Comparison of ENCODE assay signal across 1 cellular context in the genomic region with DNA sequence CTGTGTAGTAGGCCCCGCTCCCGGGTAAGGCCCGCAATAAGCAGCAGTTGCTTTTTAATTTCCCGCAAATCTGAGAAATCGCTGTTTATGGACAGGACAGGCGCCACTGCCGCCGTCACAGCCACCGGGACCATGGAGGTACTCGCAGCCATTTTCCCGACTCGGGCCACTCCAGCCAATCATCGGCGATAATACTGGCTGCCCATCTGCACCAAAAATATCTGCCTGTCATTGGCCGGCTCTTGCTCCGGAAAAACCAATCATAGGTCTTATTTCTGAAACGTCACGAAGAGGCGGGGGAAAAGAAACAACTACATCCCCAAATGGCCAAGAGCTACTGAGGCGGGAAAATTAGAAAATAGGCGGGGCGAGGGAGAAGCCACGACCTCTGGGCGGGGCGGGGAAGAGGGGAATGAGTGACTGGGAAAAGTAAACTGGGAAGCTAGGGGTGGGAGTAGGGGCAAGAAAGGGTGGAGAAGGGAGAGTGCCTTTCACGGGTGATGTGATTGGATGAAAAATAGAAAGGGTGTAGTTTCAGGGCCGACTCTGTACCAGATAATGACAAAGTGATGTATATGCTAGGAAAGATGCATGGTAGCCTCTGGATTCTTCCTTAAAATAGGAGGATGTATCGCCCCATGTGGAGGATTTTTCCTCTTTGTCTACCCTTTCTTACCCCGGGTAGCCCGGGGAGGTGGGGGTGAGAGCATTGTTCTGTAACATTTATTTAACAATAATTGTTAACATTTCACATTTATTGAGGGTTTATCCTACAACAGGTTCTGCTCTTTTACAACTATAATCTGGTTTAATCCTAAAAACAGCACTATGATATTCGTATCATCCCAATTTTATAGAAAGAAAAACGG.
A peak's percentile ranks its signal among the peaks of the same experiment; 100 is the strongest.
TF ChIP-seq lines count a peak whose summit lies in the region.

A gene with protein sequence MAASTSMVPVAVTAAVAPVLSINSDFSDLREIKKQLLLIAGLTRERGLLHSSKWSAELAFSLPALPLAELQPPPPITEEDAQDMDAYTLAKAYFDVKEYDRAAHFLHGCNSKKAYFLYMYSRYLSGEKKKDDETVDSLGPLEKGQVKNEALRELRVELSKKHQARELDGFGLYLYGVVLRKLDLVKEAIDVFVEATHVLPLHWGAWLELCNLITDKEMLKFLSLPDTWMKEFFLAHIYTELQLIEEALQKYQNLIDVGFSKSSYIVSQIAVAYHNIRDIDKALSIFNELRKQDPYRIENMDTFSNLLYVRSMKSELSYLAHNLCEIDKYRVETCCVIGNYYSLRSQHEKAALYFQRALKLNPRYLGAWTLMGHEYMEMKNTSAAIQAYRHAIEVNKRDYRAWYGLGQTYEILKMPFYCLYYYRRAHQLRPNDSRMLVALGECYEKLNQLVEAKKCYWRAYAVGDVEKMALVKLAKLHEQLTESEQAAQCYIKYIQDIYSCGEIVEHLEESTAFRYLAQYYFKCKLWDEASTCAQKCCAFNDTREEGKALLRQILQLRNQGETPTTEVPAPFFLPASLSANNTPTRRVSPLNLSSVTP (minus strand): TSS at position 163 of the 869 bp plus-strand sequence. CDS start 11 bp downstream, at position 152.

TF ChIP-seq in HepG2, 621 proteins besides CTCF, POLR2A, EP300 and RAD21 (continued from another document and continues in another):
- TF ChIP-seq GTF2F1 (IDR thresholded peaks at IDR 0.05; ENCODE audit: low read length) (no peak), JUNB (CRISPR knock-in tag; IDR thresholded peaks at IDR 0.05; ENCODE audit: borderline replicate concordance) (no peak), TBX3 (IDR thresholded peaks at IDR 0.05; ENCODE audit: borderline replicate concordance) (no peak), ZFY (CRISPR knock-in tag; IDR thresholded peaks at IDR 0.05) (peak; percentile 81), SMAD1 (CRISPR knock-in tag; IDR thresholded peaks at IDR 0.05; ENCODE audit: borderline replicate concordance, low read depth) (no peak), SOX6 (IDR thresholded peaks at IDR 0.05) (no peak), SOX6 (CRISPR knock-in tag; IDR thresholded peaks at IDR 0.05) (no peak; the same call in 1 of the 2 replicates), ZNF577 (CRISPR knock-in tag; IDR thresholded peaks at IDR 0.05; ENCODE audit: borderline replicate concordance, low read depth) (no peak), SNAI1 (CRISPR knock-in tag; IDR thresholded peaks at IDR 0.05; ENCODE audit: borderline replicate concordance) (no peak), RFX5 (IDR thresholded peaks at IDR 0.05; ENCODE audit: low read depth, low read length) (peak; percentile 71; the same call in 1 of the 2 replicates), ZNF777 (CRISPR knock-in tag; IDR thresholded peaks at IDR 0.05) (peak; percentile 18; the same call in 1 of the 2 replicates), IKZF4 (CRISPR knock-in tag; IDR thresholded peaks at IDR 0.05; ENCODE audit: borderline replicate concordance, low read depth, not compliant biosample characterization) (no peak), HCFC1 (IDR thresholded peaks at IDR 0.05; ENCODE audit: low read depth, low read length) (no peak; the same call in 1 of the 2 replicates), KLF16 (CRISPR knock-in tag; IDR thresholded peaks at IDR 0.05) (no peak), ZNF543 (CRISPR knock-in tag; IDR thresholded peaks at IDR 0.05) (no peak), ZNF232 (CRISPR knock-in tag; IDR thresholded peaks at IDR 0.05; ENCODE audit: borderline replicate concordance) (0 out of 2 replicates have a peak, but pooled peaks have one; percentile 35), PRPF4 (IDR thresholded peaks at IDR 0.05; ENCODE audit: low read depth, low read length, poor library complexity, severe bottlenecking) (no peak), NBN (conservative IDR thresholded peaks at IDR 0.05) (no peak), ZNF841 (CRISPR knock-in tag; IDR thresholded peaks at IDR 0.05; ENCODE audit: borderline replicate concordance) (no peak), HOXA3 (CRISPR knock-in tag; IDR thresholded peaks at IDR 0.05) (peak; percentile 79), RXRB (CRISPR knock-in tag; IDR thresholded peaks at IDR 0.05; ENCODE audit: borderline replicate concordance) (no peak; the same call in 1 of the 2 replicates), RXRA (CRISPR knock-in tag; IDR thresholded peaks at IDR 0.05) (peak; percentile 47; the same call in 1 of the 2 replicates), SIN3A (IDR thresholded peaks at IDR 0.05; ENCODE audit: borderline replicate concordance, low read depth, low read length) (peak; percentile 98), ZNF432 (CRISPR knock-in tag; IDR thresholded peaks at IDR 0.05; ENCODE audit: borderline replicate concordance) (no peak), ZNF75D (CRISPR knock-in tag; IDR thresholded peaks at IDR 0.05; ENCODE audit: borderline replicate concordance) (no peak), POLR2AphosphoS2 (IDR thresholded peaks at IDR 0.05; ENCODE audit: low read depth, low read length) (no peak), JUN (CRISPR knock-in tag; IDR thresholded peaks at IDR 0.05) (no peak), ZNF737 (CRISPR knock-in tag; IDR thresholded peaks at IDR 0.05; ENCODE audit: borderline replicate concordance) (no peak), SALL1 (CRISPR knock-in tag; IDR thresholded peaks at IDR 0.05) (peak; percentile 64; the same call in 1 of the 2 replicates), PHF21A (CRISPR knock-in tag; IDR thresholded peaks at IDR 0.05) (no peak; the same call in 1 of the 2 replicates), ZBTB3 (CRISPR knock-in tag; IDR thresholded peaks at IDR 0.05; ENCODE audit: borderline replicate concordance, low read depth) (0 out of 2 replicates have a peak, but pooled peaks have one; percentile 26), IRX3 (CRISPR knock-in tag; IDR thresholded peaks at IDR 0.05; ENCODE audit: borderline replicate concordance, low read depth) (no peak), CHD2 (IDR thresholded peaks at IDR 0.05; ENCODE audit: low read depth, low read length) (peak; percentile 46; the same call in 1 of the 2 replicates), ZNF598 (CRISPR knock-in tag; IDR thresholded peaks at IDR 0.05; ENCODE audit: borderline replicate concordance) (no peak), POLR2G (IDR thresholded peaks at IDR 0.05; ENCODE audit: low read depth, low read length) (peak; percentile 87)
- TF ChIP-seq, protein P1, sequence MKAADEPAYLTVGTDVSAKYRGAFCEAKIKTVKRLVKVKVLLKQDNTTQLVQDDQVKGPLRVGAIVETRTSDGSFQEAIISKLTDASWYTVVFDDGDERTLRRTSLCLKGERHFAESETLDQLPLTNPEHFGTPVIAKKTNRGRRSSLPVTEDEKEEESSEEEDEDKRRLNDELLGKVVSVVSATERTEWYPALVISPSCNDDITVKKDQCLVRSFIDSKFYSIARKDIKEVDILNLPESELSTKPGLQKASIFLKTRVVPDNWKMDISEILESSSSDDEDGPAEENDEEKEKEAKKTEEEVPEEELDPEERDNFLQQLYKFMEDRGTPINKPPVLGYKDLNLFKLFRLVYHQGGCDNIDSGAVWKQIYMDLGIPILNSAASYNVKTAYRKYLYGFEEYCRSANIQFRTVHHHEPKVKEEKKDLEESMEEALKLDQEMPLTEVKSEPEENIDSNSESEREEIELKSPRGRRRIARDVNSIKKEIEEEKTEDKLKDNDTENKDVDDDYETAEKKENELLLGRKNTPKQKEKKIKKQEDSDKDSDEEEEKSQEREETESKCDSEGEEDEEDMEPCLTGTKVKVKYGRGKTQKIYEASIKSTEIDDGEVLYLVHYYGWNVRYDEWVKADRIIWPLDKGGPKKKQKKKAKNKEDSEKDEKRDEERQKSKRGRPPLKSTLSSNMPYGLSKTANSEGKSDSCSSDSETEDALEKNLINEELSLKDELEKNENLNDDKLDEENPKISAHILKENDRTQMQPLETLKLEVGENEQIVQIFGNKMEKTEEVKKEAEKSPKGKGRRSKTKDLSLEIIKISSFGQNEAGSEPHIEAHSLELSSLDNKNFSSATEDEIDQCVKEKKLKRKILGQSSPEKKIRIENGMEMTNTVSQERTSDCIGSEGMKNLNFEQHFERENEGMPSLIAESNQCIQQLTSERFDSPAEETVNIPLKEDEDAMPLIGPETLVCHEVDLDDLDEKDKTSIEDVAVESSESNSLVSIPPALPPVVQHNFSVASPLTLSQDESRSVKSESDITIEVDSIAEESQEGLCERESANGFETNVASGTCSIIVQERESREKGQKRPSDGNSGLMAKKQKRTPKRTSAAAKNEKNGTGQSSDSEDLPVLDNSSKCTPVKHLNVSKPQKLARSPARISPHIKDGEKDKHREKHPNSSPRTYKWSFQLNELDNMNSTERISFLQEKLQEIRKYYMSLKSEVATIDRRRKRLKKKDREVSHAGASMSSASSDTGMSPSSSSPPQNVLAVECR (CRISPR knock-in tag; IDR thresholded peaks at IDR 0.05; ENCODE audit: borderline replicate concordance): no peak; the same call in 1 of the 2 replicates
- TF ChIP-seq, protein P2, sequence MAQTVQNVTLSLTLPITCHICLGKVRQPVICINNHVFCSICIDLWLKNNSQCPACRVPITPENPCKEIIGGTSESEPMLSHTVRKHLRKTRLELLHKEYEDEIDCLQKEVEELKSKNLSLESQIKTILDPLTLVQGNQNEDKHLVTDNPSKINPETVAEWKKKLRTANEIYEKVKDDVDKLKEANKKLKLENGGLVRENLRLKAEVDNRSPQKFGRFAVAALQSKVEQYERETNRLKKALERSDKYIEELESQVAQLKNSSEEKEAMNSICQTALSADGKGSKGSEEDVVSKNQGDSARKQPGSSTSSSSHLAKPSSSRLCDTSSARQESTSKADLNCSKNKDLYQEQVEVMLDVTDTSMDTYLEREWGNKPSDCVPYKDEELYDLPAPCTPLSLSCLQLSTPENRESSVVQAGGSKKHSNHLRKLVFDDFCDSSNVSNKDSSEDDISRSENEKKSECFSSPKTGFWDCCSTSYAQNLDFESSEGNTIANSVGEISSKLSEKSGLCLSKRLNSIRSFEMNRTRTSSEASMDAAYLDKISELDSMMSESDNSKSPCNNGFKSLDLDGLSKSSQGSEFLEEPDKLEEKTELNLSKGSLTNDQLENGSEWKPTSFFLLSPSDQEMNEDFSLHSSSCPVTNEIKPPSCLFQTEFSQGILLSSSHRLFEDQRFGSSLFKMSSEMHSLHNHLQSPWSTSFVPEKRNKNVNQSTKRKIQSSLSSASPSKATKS (CRISPR knock-in tag; IDR thresholded peaks at IDR 0.05): no peak
- TF ChIP-seq, protein P3, sequence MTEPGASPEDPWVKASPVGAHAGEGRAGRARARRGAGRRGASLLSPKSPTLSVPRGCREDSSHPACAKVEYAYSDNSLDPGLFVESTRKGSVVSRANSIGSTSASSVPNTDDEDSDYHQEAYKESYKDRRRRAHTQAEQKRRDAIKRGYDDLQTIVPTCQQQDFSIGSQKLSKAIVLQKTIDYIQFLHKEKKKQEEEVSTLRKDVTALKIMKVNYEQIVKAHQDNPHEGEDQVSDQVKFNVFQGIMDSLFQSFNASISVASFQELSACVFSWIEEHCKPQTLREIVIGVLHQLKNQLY (CRISPR knock-in tag; IDR thresholded peaks at IDR 0.05): no peak
- TF ChIP-seq, protein P4, sequence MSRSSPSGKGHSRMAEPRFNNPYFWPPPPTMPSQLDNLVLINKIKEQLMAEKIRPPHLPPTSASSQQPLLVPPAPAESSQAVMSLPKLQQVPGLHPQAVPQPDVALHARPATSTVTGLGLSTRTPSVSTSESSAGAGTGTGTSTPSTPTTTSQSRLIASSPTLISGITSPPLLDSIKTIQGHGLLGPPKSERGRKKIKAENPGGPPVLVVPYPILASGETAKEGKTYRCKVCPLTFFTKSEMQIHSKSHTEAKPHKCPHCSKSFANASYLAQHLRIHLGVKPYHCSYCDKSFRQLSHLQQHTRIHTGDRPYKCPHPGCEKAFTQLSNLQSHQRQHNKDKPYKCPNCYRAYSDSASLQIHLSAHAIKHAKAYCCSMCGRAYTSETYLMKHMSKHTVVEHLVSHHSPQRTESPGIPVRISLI (CRISPR knock-in tag; IDR thresholded peaks at IDR 0.05; ENCODE audit: borderline replicate concordance): no peak
- TF ChIP-seq, protein P5, sequence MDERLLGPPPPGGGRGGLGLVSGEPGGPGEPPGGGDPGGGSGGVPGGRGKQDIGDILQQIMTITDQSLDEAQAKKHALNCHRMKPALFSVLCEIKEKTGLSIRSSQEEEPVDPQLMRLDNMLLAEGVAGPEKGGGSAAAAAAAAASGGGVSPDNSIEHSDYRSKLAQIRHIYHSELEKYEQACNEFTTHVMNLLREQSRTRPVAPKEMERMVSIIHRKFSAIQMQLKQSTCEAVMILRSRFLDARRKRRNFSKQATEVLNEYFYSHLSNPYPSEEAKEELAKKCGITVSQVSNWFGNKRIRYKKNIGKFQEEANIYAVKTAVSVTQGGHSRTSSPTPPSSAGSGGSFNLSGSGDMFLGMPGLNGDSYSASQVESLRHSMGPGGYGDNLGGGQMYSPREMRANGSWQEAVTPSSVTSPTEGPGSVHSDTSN (CRISPR knock-in tag; IDR thresholded peaks at IDR 0.05): 0 out of 2 replicates have a peak, but pooled peaks have one; percentile 41
- TF ChIP-seq, protein P6, sequence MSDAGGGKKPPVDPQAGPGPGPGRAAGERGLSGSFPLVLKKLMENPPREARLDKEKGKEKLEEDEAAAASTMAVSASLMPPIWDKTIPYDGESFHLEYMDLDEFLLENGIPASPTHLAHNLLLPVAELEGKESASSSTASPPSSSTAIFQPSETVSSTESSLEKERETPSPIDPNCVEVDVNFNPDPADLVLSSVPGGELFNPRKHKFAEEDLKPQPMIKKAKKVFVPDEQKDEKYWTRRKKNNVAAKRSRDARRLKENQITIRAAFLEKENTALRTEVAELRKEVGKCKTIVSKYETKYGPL (CRISPR knock-in tag; IDR thresholded peaks at IDR 0.05): no peak
- TF ChIP-seq, protein P7, sequence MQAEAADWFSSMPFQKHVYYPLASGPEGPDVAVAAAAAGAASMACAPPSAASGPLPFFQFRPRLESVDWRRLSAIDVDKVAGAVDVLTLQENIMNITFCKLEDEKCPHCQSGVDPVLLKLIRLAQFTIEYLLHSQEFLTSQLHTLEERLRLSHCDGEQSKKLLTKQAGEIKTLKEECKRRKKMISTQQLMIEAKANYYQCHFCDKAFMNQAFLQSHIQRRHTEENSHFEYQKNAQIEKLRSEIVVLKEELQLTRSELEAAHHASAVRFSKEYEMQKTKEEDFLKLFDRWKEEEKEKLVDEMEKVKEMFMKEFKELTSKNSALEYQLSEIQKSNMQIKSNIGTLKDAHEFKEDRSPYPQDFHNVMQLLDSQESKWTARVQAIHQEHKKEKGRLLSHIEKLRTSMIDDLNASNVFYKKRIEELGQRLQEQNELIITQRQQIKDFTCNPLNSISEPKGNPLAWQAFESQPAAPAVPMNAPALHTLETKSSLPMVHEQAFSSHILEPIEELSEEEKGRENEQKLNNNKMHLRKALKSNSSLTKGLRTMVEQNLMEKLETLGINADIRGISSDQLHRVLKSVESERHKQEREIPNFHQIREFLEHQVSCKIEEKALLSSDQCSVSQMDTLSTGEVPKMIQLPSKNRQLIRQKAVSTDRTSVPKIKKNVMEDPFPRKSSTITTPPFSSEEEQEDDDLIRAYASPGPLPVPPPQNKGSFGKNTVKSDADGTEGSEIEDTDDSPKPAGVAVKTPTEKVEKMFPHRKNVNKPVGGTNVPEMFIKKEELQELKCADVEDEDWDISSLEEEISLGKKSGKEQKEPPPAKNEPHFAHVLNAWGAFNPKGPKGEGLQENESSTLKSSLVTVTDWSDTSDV (CRISPR knock-in tag; IDR thresholded peaks at IDR 0.05): peak; percentile 80; the same call in 1 of the 2 replicates
- TF ChIP-seq, protein P8, sequence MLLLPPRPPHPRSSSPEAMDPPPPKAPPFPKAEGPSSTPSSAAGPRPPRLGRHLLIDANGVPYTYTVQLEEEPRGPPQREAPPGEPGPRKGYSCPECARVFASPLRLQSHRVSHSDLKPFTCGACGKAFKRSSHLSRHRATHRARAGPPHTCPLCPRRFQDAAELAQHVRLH (CRISPR knock-in tag; IDR thresholded peaks at IDR 0.05; ENCODE audit: borderline replicate concordance, low read depth): no peak
